ENCODE assay signal across 26 cellular contexts in genomic region chr4:183718876-183719275, GRCh38.
"Had no signal": no experiment of that assay in that cellular context is flagged by ENCODE, and none has a peak within 500 bp of the region (broad histone marks: within the 10 kb centered on the region; RNA-seq: fewer than 3 reads in every experiment).

No MANE protein-coding gene starts in this region.

- H3K9me3 ChIP-seq: gastrocnemius medialis, lower lobe of right lung, neutrophil, pancreas, suprapubic skin, transverse colon, upper lobe of right lung, vagina had no signal

- H3K4me1 ChIP-seq: gastrocnemius medialis had no signal

- ATAC-seq: esophagus mucosa; gastrocnemius medialis; left cardiac atrium; lower lobe of right lung; natural killer cell; pancreas; sciatic nerve; stimulated activated naive CD8-positive, alpha-beta T cell treated with anti-CD3 and anti-CD28 coated beads, Interleukin-15, amount 100 ng/mL, for 72 hours; upper lobe of right lung had no signal

- H3K27me3 ChIP-seq: dorsolateral prefrontal cortex, pancreas, suprapubic skin, transverse colon, upper lobe of right lung, vagina had no signal

- FAIRE-seq: colon, pancreas had no signal

- H3K4me2 ChIP-seq: smooth muscle cell had no signal

- DNase-seq: dorsolateral prefrontal cortex; effector CD4-positive, alpha-beta T cell; foreskin fibroblast; gastrocnemius medialis; head of caudate nucleus; left cardiac atrium; left ventricle myocardium inferior; lower lobe of right lung; natural killer cell; pancreas; stimulated activated CD4-positive, alpha-beta T cell treated with anti-CD3 and anti-CD28 coated beads, Interleukin-12 subunit alpha, Interleukin-12 subunit beta, amount 100 ng/mL, for 4 hours; stimulated activated CD4-positive, alpha-beta T cell treated with anti-CD3 and anti-CD28 coated beads, Interleukin-1b, Interleukin-23, amount 100 ng/mL, for 48 hours; stimulated activated CD4-positive, alpha-beta T cell treated with anti-CD3 and anti-CD28 coated beads, Interleukin-4, amount 100 ng/mL, for 1 hour; stimulated activated CD8-positive, alpha-beta memory T cell treated with anti-CD3 and anti-CD28 coated beads, Interleukin-4, amount 100 ng/mL, for 48 hours; stimulated activated naive CD4-positive, alpha-beta T cell; stimulated activated naive CD8-positive, alpha-beta T cell treated with anti-CD3 and anti-CD28 coated beads, Interleukin-15, amount 100 ng/mL, for 72 hours; transverse colon; upper lobe of right lung had no signal

- H3K36me3 ChIP-seq: suprapubic skin, transverse colon, vagina had no signal

- H3K27ac ChIP-seq: dorsolateral prefrontal cortex, epithelial cell of prostate, gastrocnemius medialis, left ventricle myocardium inferior, lower lobe of right lung, neutrophil, pancreas, suprapubic skin, transverse colon, upper lobe of right lung, vagina had no signal

- H3K4me3 ChIP-seq: dorsolateral prefrontal cortex, gastrocnemius medialis, left ventricle myocardium inferior, lower lobe of right lung, pancreas, smooth muscle cell, suprapubic skin, transverse colon, upper lobe of right lung, vagina had no signal
